In genomic region chr12:121568971-121569808, GRCh38 we compare ENCODE assay signal across 1 cellular context.
TF ChIP-seq lines count a peak whose summit lies in the region.

No MANE protein-coding gene starts in this region.

TF ChIP-seq in GM12878, 131 proteins besides CTCF, POLR2A, EP300 and RAD21:
- TF ChIP-seq ZZZ3 (IDR thresholded peaks at IDR 0.05; ENCODE audit: control insufficient read depth, insufficient read length, low read depth): no peak
